In the genomic region with DNA sequence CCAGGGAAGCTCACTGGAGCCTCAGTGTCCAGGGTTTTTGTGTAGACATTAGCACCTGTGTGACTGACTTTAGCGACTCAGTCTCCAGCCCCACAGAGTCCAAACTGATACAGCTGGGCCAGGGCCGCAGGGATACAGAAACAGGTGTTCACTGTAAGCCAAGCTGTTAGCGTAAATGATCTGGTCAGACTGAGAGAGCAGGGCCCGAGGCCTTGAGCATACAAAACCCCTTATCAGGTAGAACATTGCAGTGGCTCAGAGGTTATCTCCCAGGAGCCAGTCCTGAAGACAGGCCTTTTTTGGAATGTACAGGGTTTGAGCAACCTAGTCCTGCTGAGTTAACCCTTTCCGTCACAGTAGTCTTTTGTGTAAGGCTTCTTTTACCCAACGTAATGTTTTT, we compare ENCODE assay signal across 37 cellular contexts. TPM values are rescaled to one million over a fixed set of nuclear protein-coding genes. Genes with fewer than 3 reads are reported as not detected.
"Had no signal": no experiment of that assay in that cellular context is flagged by ENCODE, and none has a peak within 500 bp of the region (broad histone marks: within the 10 kb centered on the region; RNA-seq: fewer than 3 reads in every experiment).

No MANE protein-coding gene starts in this region.

- H3K4me3 ChIP-seq: PC-9 had no signal

- H3K4me2 ChIP-seq: PC-9 had no signal

- ATAC-seq: activated CD8-positive, alpha-beta memory T cell treated with anti-CD3 and anti-CD28 coated beads, Interleukin-2, amount 10 ng/mL, durations not matched to agents 7 days and 5 days; activated naive CD8-positive, alpha-beta T cell treated with anti-CD3 and anti-CD28 coated beads, Interleukin-2, amount 50 U/mL, for 24 hours; Right ventricle myocardium inferior; SK-N-SH treated with all-trans-retinoic acid at 6 μM for 48 hours; T-cell; T-helper 17 cell had no signal

- DNase-seq: activated CD4-positive, alpha-beta memory T cell treated with anti-CD3 and anti-CD28 coated beads, Interleukin-2, amount 10 ng/mL, durations not matched to agents 7 days and 5 days; activated CD4-positive, alpha-beta T cell treated with anti-CD3 and anti-CD28 coated beads for 1 hour; activated CD4-positive, alpha-beta T cell treated with anti-CD3 and anti-CD28 coated beads for 48 hours; activated CD4-positive, CD25-positive, alpha-beta regulatory T cell; activated CD8-positive, alpha-beta memory T cell treated with anti-CD3 and anti-CD28 coated beads for 24 hours; activated CD8-positive, alpha-beta memory T cell treated with anti-CD3 and anti-CD28 coated beads, Interleukin-2, amount 10 ng/mL, durations not matched to agents 7 days and 5 days; activated CD8-positive, alpha-beta memory T cell treated with anti-CD3 and anti-CD28 coated beads, Interleukin-2, amount 50 U/mL, for 48 hours; activated effector memory CD4-positive, alpha-beta T cell treated with Interleukin-2 at 50 U/mL for 16 hours; activated naive CD4-positive, alpha-beta T cell treated with anti-CD3 and anti-CD28 coated beads, Interleukin-2, amount 10 ng/mL, durations not matched to agents 7 days and 5 days; activated naive CD8-positive, alpha-beta T cell treated with anti-CD3 and anti-CD28 coated beads, Interleukin-2, amount 50 U/mL, for 24 hours; activated T-cell treated with anti-CD3 and anti-CD28 coated beads, Interleukin-2, amount 50 U/mL, for 48 hours; anterior cingulate cortex; central memory CD4-positive, alpha-beta T cell; NCI-H1092 treated with DMSO at 0.1 percent for 48 hours; NCI-H1417; NCI-H146; NCI-H187; NCI-H2029 treated with DMSO at 0.1 percent for 48 hours; NCI-H2107; NCI-H2171; NCI-H510A; NCI-H526; NCI-H748 treated with DMSO at 0.1 percent for 48 hours; NK-92 treated with Interleukin-12 subunit alpha and Interleukin-12 subunit beta, amount 100 ng/mL, for 24 hours; PC-9; SIG-M5; T-cell; T-helper 17 cell; T-helper 9 cell; WERI-Rb-1 had no signal

- H3K27ac Mint-ChIP-seq: activated CD4-positive, alpha-beta memory T cell treated with anti-CD3 and anti-CD28 coated beads, Interleukin-2, amount 10 ng/mL, durations not matched to agents 7 days and 5 days; activated CD8-positive, alpha-beta memory T cell treated with anti-CD3 and anti-CD28 coated beads, Interleukin-2, amount 10 ng/mL, durations not matched to agents 7 days and 5 days; activated naive CD4-positive, alpha-beta T cell treated with anti-CD3 and anti-CD28 coated beads, Interleukin-2, amount 10 ng/mL, durations not matched to agents 7 days and 5 days; activated naive CD8-positive, alpha-beta T cell; activated naive CD8-positive, alpha-beta T cell treated with anti-CD3 and anti-CD28 coated beads, Interleukin-2, amount 50 U/mL, for 24 hours; brain; T-cell had no signal

- H3K27me3 Mint-ChIP-seq: activated CD4-positive, alpha-beta memory T cell treated with anti-CD3 and anti-CD28 coated beads, Interleukin-2, amount 10 ng/mL, durations not matched to agents 7 days and 5 days; activated CD8-positive, alpha-beta memory T cell treated with anti-CD3 and anti-CD28 coated beads, Interleukin-2, amount 10 ng/mL, durations not matched to agents 7 days and 5 days; activated naive CD4-positive, alpha-beta T cell treated with anti-CD3 and anti-CD28 coated beads, Interleukin-2, amount 10 ng/mL, durations not matched to agents 7 days and 5 days; activated naive CD8-positive, alpha-beta T cell; activated naive CD8-positive, alpha-beta T cell treated with anti-CD3 and anti-CD28 coated beads, Interleukin-2, amount 50 U/mL, for 24 hours; brain; T-cell; T-helper 17 cell had no signal

- H3K27ac ChIP-seq: PC-9, RWPE1, WERI-Rb-1 had no signal

- FAIRE-seq: RCC 7860 had no signal

- H2AFZ ChIP-seq: PC-9 had no signal

- H3K4me1 Mint-ChIP-seq: activated CD4-positive, alpha-beta memory T cell treated with anti-CD3 and anti-CD28 coated beads, Interleukin-2, amount 10 ng/mL, durations not matched to agents 7 days and 5 days; activated CD8-positive, alpha-beta memory T cell treated with anti-CD3 and anti-CD28 coated beads, Interleukin-2, amount 10 ng/mL, durations not matched to agents 7 days and 5 days; activated naive CD4-positive, alpha-beta T cell treated with anti-CD3 and anti-CD28 coated beads, Interleukin-2, amount 10 ng/mL, durations not matched to agents 7 days and 5 days; activated naive CD8-positive, alpha-beta T cell treated with anti-CD3 and anti-CD28 coated beads, Interleukin-2, amount 50 U/mL, for 24 hours; T-cell had no signal

- H3K4me3 Mint-ChIP-seq: activated CD4-positive, alpha-beta memory T cell treated with anti-CD3 and anti-CD28 coated beads, Interleukin-2, amount 10 ng/mL, durations not matched to agents 7 days and 5 days; activated CD8-positive, alpha-beta memory T cell treated with anti-CD3 and anti-CD28 coated beads, Interleukin-2, amount 10 ng/mL, durations not matched to agents 7 days and 5 days; activated naive CD4-positive, alpha-beta T cell treated with anti-CD3 and anti-CD28 coated beads, Interleukin-2, amount 10 ng/mL, durations not matched to agents 7 days and 5 days; activated naive CD8-positive, alpha-beta T cell; activated naive CD8-positive, alpha-beta T cell treated with anti-CD3 and anti-CD28 coated beads, Interleukin-2, amount 50 U/mL, for 24 hours; brain; T-cell; T-helper 17 cell had no signal

- H3K36me3 ChIP-seq: WERI-Rb-1 had no signal

RNA-seq across cellular contexts. Expression of gene NKX1-2, which starts 36.8 kb away (rescaled TPM):
- total RNA-seq: activated CD4-positive, alpha-beta memory T cell treated with anti-CD3 and anti-CD28 coated beads, Interleukin-2, amount 10 ng/mL, durations not matched to agents 7 days and 5 days; activated CD8-positive, alpha-beta memory T cell treated with anti-CD3 and anti-CD28 coated beads, Interleukin-2, amount 10 ng/mL, durations not matched to agents 7 days and 5 days; chondrocyte; Right ventricle myocardium inferior; T-helper 17 cell had no signal
